In genomic region chr16:56607675-56608042, GRCh38 we compare ENCODE assay signal across 1 cellular context.
TF ChIP-seq lines count a peak whose summit lies in the region.

No MANE protein-coding gene starts in this region.

TF ChIP-seq in SK-N-SH, 30 proteins besides CTCF, POLR2A, EP300 and RAD21 (continued from another document):
- TF ChIP-seq CHD2 (IDR thresholded peaks at IDR 0.05; ENCODE audit: low read length, partially characterized antibody) = no peak
